Comparison of ENCODE assay signal across 1 cellular context in the genomic region with DNA sequence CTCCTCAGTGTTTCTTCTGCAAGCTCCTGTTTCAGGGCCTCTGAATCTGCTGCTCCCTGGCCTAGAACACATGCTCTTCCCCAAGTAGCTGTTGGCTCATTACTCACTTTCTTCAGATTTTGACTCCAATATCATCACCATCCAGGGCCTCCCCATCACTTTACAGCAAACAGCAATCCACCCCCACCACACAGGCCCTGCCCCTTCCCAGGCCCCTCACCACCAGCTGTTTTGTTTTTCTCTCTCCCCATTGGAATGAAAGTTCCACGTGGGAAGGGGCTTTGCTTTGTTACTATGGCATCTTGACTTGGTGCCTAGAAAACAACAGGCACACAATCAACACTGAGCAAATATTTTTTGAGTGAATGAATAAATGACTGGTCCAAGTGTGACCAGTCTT.
TF ChIP-seq lines count a peak whose summit lies in the region.

No MANE protein-coding gene starts in this region.

TF ChIP-seq in H1, 55 proteins besides CTCF, POLR2A, EP300 and RAD21:
- TF ChIP-seq ASH2L (IDR thresholded peaks at IDR 0.05; ENCODE audit: low read length) (peak; percentile 31), RFX5 (IDR thresholded peaks at IDR 0.05; ENCODE audit: borderline replicate concordance, low read depth, low read length) (no peak), SIN3A (conservative IDR thresholded peaks at IDR 0.05 in 1 of 2, IDR thresholded peaks at IDR 0.05 in 1 of 2; ENCODE audit: low read depth in 1 of 2, low read length in 2 of 2) (0 out of 4 replicates have a peak, but pooled peaks of 1 of the 2 experiments have one; percentile 33)
- TF ChIP-seq, protein P1, sequence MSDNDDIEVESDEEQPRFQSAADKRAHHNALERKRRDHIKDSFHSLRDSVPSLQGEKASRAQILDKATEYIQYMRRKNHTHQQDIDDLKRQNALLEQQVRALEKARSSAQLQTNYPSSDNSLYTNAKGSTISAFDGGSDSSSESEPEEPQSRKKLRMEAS (IDR thresholded peaks at IDR 0.05): peak; percentile 50; the same call in 1 of the 2 replicates
